9 cellular contexts compared by ENCODE assay signal in the genomic region with DNA sequence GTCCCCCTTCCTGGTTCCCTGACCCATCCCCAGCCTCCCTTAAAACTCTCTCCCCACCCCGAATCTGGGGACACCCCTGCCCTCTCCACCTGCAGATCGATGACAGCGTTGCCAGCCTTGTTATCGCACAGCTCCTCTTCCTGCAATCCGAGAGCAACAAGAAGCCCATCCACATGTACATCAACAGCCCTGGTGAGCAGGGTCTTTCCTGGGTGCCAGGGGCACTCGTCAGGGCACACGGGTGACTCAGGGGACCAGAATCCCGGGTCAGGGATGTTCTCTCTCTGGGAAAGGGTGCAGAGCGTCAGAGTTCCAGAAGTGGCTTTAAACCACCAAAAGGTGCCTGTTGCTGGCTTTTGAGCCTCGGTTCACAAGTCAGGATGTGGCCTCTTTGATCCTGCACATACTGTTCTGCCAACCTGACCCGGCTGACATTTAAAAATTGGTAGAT. TPM values are rescaled to one million over a fixed set of nuclear protein-coding genes. Genes with fewer than 3 reads are reported as not detected.
DNase-seq lines count a peak whose midpoint lies in the region; ATAC-seq, FAIRE-seq and TF ChIP-seq lines count a peak whose summit lies in the region.
"Had no signal": no experiment of that assay in that cellular context is flagged by ENCODE, and none has a peak within 500 bp of the region (broad histone marks: within the 10 kb centered on the region; RNA-seq: fewer than 3 reads in every experiment).

No MANE protein-coding gene starts in this region.

- no peak overlapping the region for H4K8ac ChIP-seq in neuronal stem cell (ENCODE audit: low read depth, low read length)

- peaks cover 28% of the 10 kb centered on the region for H3K36me3 Mint-ChIP-seq in T-helper 1 cell treated with Interleukin-12 subunit alpha and Interleukin-12 subunit beta and Interleukin-4 antibody, amounts not matched to agents 30 μg/mL and 1 μg/mL, for 36 hours (ENCODE audit: low read depth)

- no CpG with 5 or more reads among the region's 11 CpGs for WGBS in neuronal stem cell (ENCODE audit: extremely low coverage in 2 of 2, insufficient read length in 2 of 2, insufficient replicate concordance in 1 of 2), 2 donors

- H3K4me3 Mint-ChIP-seq in T-helper 1 cell treated with Interleukin-12 subunit alpha and Interleukin-12 subunit beta and Interleukin-4 antibody, amounts not matched to agents 30 μg/mL and 1 μg/mL, for 36 hours, result peak overlapping the region; percentile 99

- H3K36me3 ChIP-seq in ES-I3 (ENCODE audit: insufficient read depth, low read length) (peaks cover 7% of the 10 kb centered on the region), neuronal stem cell (replicated peaks in 1 of 2; ENCODE audit: control insufficient read depth in 2 of 2, insufficient read depth in 2 of 2, low read length in 2 of 2) (peaks cover 15 to 38% of the 10 kb centered on the region in 2 donors)
- peaks cover 26% of the 10 kb centered on the region for H3K36me3 ChIP-seq in effector memory CD4-positive, alpha-beta T cell (ENCODE audit: control insufficient read depth, insufficient read depth, low read length)

- no peak for TF ChIP-seq CTCF in omental fat pad (IDR thresholded peaks at IDR 0.05)

- DNase-seq in effector memory CD4-positive, alpha-beta T cell, result peak in 2 of 3 donors; percentile 23 to 36
- no peak for DNase-seq in neuronal stem cell (ENCODE audit: low spot score)
- DNase-seq in Ammon's horn (ENCODE audit: low spot score), result no peak
- DNase-seq in omental fat pad (ENCODE audit: low spot score), result no peak
- no peak for DNase-seq in H54 (ENCODE audit: insufficient read length, low spot score)

- no peak for ATAC-seq in HG02798 (IDR thresholded peaks at IDR 0.05; ENCODE audit: poor library complexity, unreplicated experiment)
- ATAC-seq in omental fat pad (ENCODE audit: low FRiP score), result no peak

- no peak overlapping the region for H3K18ac ChIP-seq in neuronal stem cell (ENCODE audit: low read length)

- H3K9me3 Mint-ChIP-seq in T-helper 1 cell treated with Interleukin-12 subunit alpha and Interleukin-12 subunit beta and Interleukin-4 antibody, amounts not matched to agents 30 μg/mL and 1 μg/mL, for 36 hours, result no peaks in the 10 kb centered on the region

- H3K23ac ChIP-seq in neuronal stem cell (ENCODE audit: low read depth, low read length, poor library complexity), result no peak overlapping the region

- H3K4me1 ChIP-seq in ES-I3 (ENCODE audit: insufficient read depth, low read length) (peaks cover 3% of the 10 kb centered on the region; the same call in 1 of the 2 replicates), neuronal stem cell (ENCODE audit: control insufficient read depth in 2 of 2, insufficient read depth in 1 of 2, low read depth in 1 of 2, low read length in 2 of 2) (peaks cover 3 to 5% of the 10 kb centered on the region in 2 donors)
- H3K4me1 ChIP-seq in effector memory CD4-positive, alpha-beta T cell (ENCODE audit: control insufficient read depth, insufficient read depth, low read length, poor library complexity, severe bottlenecking), result peaks cover 14% of the 10 kb centered on the region

- no peak for FAIRE-seq in H54 (lab: Jason Lieb, UNC)

- H3K14ac ChIP-seq in neuronal stem cell (ENCODE audit: low read length), result no peak overlapping the region

- H3K27ac Mint-ChIP-seq in T-helper 1 cell treated with Interleukin-12 subunit alpha and Interleukin-12 subunit beta and Interleukin-4 antibody, amounts not matched to agents 30 μg/mL and 1 μg/mL, for 36 hours, result peak overlapping the region; percentile 99

- no peak overlapping the region for H2BK120ac ChIP-seq in neuronal stem cell (ENCODE audit: low read depth, low read length)

- no peak for TF ChIP-seq POLR2A in H54 (IDR thresholded peaks at IDR 0.05; ENCODE audit: low read depth, low read length)

- H3K27me3 ChIP-seq in effector memory CD4-positive, alpha-beta T cell (replicated peaks; ENCODE audit: control insufficient read depth, insufficient read depth, low read length, poor library complexity, severe bottlenecking), result no peaks in the 10 kb centered on the region
- H3K27me3 ChIP-seq in neuronal stem cell (ENCODE audit: control insufficient read depth in 3 of 3, insufficient read depth in 3 of 3, low read depth in 1 of 3, low read length in 3 of 3), result no peaks in the 10 kb centered on the region

- H2BK5ac ChIP-seq in neuronal stem cell (ENCODE audit: low read length), result no peak overlapping the region

- H2AFZ ChIP-seq in neuronal stem cell (ENCODE audit: low read length), result peak overlapping the region; percentile 98

- no peaks in the 10 kb centered on the region for H3K9me3 ChIP-seq in ES-I3 (ENCODE audit: control insufficient read depth, insufficient read depth, low read length)
- no peaks in the 10 kb centered on the region for H3K9me3 ChIP-seq in effector memory CD4-positive, alpha-beta T cell (ENCODE audit: control insufficient read depth, low read length)
- no peaks in the 10 kb centered on the region for H3K9me3 ChIP-seq in neuronal stem cell (replicated peaks in 1 of 2; ENCODE audit: control insufficient read depth in 2 of 2, insufficient read depth in 1 of 2, low read depth in 1 of 2, low read length in 2 of 2)

- H3K27ac ChIP-seq in effector memory CD4-positive, alpha-beta T cell (ENCODE audit: insufficient read depth, low read length, poor library complexity, severe bottlenecking), result peak overlapping the region; percentile 90
- H3K27ac ChIP-seq in neuronal stem cell (replicated peaks; ENCODE audit: low read length), result no peak overlapping the region

- peak overlapping the region; percentile 20 for H2AK5ac ChIP-seq in neuronal stem cell (ENCODE audit: low read depth, low read length)

- no peak overlapping the region for H2BK15ac ChIP-seq in neuronal stem cell (ENCODE audit: low read length)

- peak overlapping the region; percentile 65 for H3K9ac ChIP-seq in ES-I3 (ENCODE audit: low read depth, low read length)
- H3K9ac ChIP-seq in neuronal stem cell (ENCODE audit: low read depth, low read length, poor library complexity), result peak overlapping the region; percentile 88

- H3K4me3 ChIP-seq in effector memory CD4-positive, alpha-beta T cell (ENCODE audit: insufficient read depth, low read depth, low read length, poor library complexity, severe bottlenecking), result peak overlapping the region; percentile 76
- H3K4me3 ChIP-seq in neuronal stem cell (ENCODE audit: low read length in 2 of 2), result peak overlapping the region; percentile 96 to 100

- peak overlapping the region; percentile 62 for H3K4me2 ChIP-seq in neuronal stem cell (ENCODE audit: insufficient read depth, low read length, poor library complexity, severe bottlenecking)

- peaks cover 6% of the 10 kb centered on the region for H3K4me1 Mint-ChIP-seq in T-helper 1 cell treated with Interleukin-12 subunit alpha and Interleukin-12 subunit beta and Interleukin-4 antibody, amounts not matched to agents 30 μg/mL and 1 μg/mL, for 36 hours (ENCODE audit: low read depth)

- H2BK12ac ChIP-seq in neuronal stem cell (ENCODE audit: low read length), result no peak overlapping the region

- peaks cover 4% of the 10 kb centered on the region for H3K79me1 ChIP-seq in neuronal stem cell (ENCODE audit: low read depth, low read length)

- no peak overlapping the region for H3K4ac ChIP-seq in neuronal stem cell (ENCODE audit: low read length)

- H4K91ac ChIP-seq in neuronal stem cell (ENCODE audit: low read depth, low read length, poor library complexity), result no peak overlapping the region

- H3K27me3 Mint-ChIP-seq in T-helper 1 cell treated with Interleukin-12 subunit alpha and Interleukin-12 subunit beta and Interleukin-4 antibody, amounts not matched to agents 30 μg/mL and 1 μg/mL, for 36 hours (ENCODE audit: low read depth), result no peaks in the 10 kb centered on the region

RNA-seq across cellular contexts. Expression of a gene that starts 1.0 kb away (rescaled TPM):
- polyA plus RNA-seq in neuronal stem cell (2013, experiment 1 of 2), result 127 TPM
- polyA plus RNA-seq in neuronal stem cell (2013, experiment 2 of 2), result 121 TPM
- 100 to 1,000 TPM in 1 of 4 donors, 10 to 100 TPM in 3; 58.4 to 119 (median 58.5) TPM for total RNA-seq in omental fat pad

RNA-seq across cellular contexts. Expression of a gene that starts 10.2 kb away (rescaled TPM):
- 79.0 TPM for polyA plus RNA-seq in neuronal stem cell (2013, experiment 1 of 2)
- polyA plus RNA-seq in neuronal stem cell (2013, experiment 2 of 2), result 74.8 TPM
- total RNA-seq in omental fat pad, result 10 to 100 TPM; 39.3 to 49.2 (median 43.4) TPM

RNA-seq across cellular contexts. Expression of a gene that starts 13.4 kb away (rescaled TPM):
- polyA plus RNA-seq in neuronal stem cell (2013, experiment 1 of 2), result 1.7 TPM
- polyA plus RNA-seq in neuronal stem cell (2013, experiment 2 of 2), result 1.6 TPM
- 1 to 10 TPM in 1 of 4 donors, under 1 TPM in 3; 0.47 to 1.0 (median 0.65) TPM for total RNA-seq in omental fat pad

RNA-seq across cellular contexts. Expression of a gene that starts 29.0 kb away (rescaled TPM):
- not detected for polyA plus RNA-seq in neuronal stem cell (2013, experiment 1 of 2)
- not detected for polyA plus RNA-seq in neuronal stem cell (2013, experiment 2 of 2)
- not detected for total RNA-seq in omental fat pad
- total RNA-seq: NCI-H460 had no signal

RNA-seq across cellular contexts. Expression of a gene that starts 30.6 kb away (rescaled TPM):
- 70.8 TPM for polyA plus RNA-seq in neuronal stem cell (2013, experiment 1 of 2)
- polyA plus RNA-seq in neuronal stem cell (2013, experiment 2 of 2), result 70.1 TPM
- 10 to 100 TPM; 28.5 to 50.3 (median 38.6) TPM for total RNA-seq in omental fat pad

Comparison
In these comparisons a context has a peak if more than half of its experiments do, and no peak if none do; other contexts are left out.
1. DNase-seq: peak in effector memory CD4-positive, alpha-beta T cell (2 of 3); none in neuronal stem cell (single experiment), Ammon's horn (single experiment), omental fat pad (single experiment) and H54 (single experiment).